Comparison of ENCODE assay signal across 8 cellular contexts in the genomic region with DNA sequence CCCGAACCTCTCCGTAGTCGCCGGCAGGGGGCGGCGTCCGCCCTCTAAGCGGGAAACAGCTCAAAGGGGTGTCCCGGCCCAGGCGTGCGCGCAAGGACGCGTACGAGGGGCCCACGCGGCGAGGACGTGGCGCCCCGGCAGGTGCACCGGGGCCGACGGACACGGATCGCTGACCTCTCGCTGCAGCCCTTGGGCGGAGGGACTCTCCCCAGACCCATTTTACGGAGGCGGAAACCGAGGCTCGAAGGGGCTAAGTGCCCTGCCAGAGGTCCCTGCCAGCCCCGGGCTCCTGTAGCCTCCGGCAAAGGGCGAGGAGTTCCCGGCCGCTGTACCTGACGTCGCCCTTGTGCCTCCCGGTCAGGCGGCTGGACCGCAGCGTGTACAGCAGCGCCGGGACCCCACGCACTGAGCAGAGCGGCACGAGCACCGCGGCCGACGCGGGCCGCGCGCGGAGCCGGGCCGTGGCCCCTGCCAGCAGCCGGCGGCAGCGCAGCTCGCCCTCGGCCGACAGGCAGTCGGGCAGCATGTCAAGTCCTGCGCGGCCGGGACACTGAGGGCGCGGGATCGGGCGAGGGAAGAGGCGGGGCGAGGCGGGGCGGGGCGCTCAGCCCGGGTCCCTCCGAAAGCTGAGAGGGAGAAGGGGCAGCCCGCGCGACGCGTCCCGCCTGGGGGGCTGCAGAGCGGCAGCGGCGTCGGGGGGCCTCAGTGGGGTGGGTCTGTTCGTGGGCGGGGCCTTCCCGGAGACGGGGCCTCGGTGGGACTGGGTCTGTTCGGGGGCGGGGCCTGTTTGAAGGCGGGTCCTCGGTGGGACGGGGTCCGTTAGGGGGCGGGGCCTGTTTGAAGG. TPM values are rescaled to one million over a fixed set of nuclear protein-coding genes. Genes with fewer than 3 reads are reported as not detected.
DNase-seq lines count a peak whose midpoint lies in the region; ATAC-seq and TF ChIP-seq lines count a peak whose summit lies in the region.

A gene with protein sequence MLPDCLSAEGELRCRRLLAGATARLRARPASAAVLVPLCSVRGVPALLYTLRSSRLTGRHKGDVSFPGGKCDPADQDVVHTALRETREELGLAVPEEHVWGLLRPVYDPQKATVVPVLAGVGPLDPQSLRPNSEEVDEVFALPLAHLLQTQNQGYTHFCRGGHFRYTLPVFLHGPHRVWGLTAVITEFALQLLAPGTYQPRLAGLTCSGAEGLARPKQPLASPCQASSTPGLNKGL (minus strand): TSS at position 552 of the 844 bp plus-strand sequence. CDS start 26 bp downstream, at position 526.

- WGBS in neuronal stem cell (ENCODE audit: extremely low coverage in 2 of 2, insufficient read length in 2 of 2, insufficient replicate concordance in 1 of 2), 2 donors: no CpG with 5 or more reads among the region's 102 CpGs

- H3K4me1 ChIP-seq in HUES48 (ENCODE audit: control insufficient read depth, insufficient read depth, low read length) (peaks cover 11% of the 10 kb centered on the region; the same call in 1 of the 2 replicates), foreskin keratinocyte (no peaks in the 10 kb centered on the region), neuronal stem cell (ENCODE audit: control insufficient read depth in 2 of 2, insufficient read depth in 1 of 2, low read depth in 1 of 2, low read length in 2 of 2) (peaks cover 8 to 18% of the 10 kb centered on the region in 2 donors), subcutaneous abdominal adipose tissue (ENCODE audit: control insufficient read depth in 5 of 5, insufficient read depth in 5 of 5, low read length in 5 of 5) (peaks cover 0 to 21% (median 19%) of the 10 kb centered on the region in 5 donors)

- peak; percentile 79 for TF ChIP-seq POLR2A in Raji (IDR thresholded peaks at IDR 0.05; ENCODE audit: insufficient read depth, low read depth, low read length)

- H4K91ac ChIP-seq in neuronal stem cell (ENCODE audit: low read depth, low read length, poor library complexity): peak within 1 kb of the TSS; percentile 76

- peak within 1 kb of the TSS; percentile 24 for H2BK12ac ChIP-seq in neuronal stem cell (ENCODE audit: low read length)

- H3K4me3 ChIP-seq in HUES48 (ENCODE audit: low read depth, low read length) (peak within 1 kb of the TSS; percentile 94), neuronal stem cell (ENCODE audit: low read length in 2 of 2) (peak within 1 kb of the TSS; percentile 65 to 93), subcutaneous abdominal adipose tissue (ENCODE audit: low read depth in 1 of 5, low read length in 5 of 5) (peak within 1 kb of the TSS; percentile 37 to 78 (median 70))

- peak within 1 kb of the TSS; percentile 37 for H3K4ac ChIP-seq in neuronal stem cell (ENCODE audit: low read length)

- peak within 1 kb of the TSS; percentile 89 for H2BK15ac ChIP-seq in neuronal stem cell (ENCODE audit: low read length)

- peak within 1 kb of the TSS; percentile 78 for H3K9ac ChIP-seq in HUES48 (ENCODE audit: low read depth, low read length)
- H3K9ac ChIP-seq in neuronal stem cell (ENCODE audit: low read depth, low read length, poor library complexity): peak within 1 kb of the TSS; percentile 94
- H3K9ac ChIP-seq in subcutaneous abdominal adipose tissue (ENCODE audit: low read length in 5 of 5): peak within 1 kb of the TSS in 4 of 5 donors; percentile 74 to 79 (median 77)

- H3K79me1 ChIP-seq in neuronal stem cell (ENCODE audit: low read depth, low read length): no peaks in the 10 kb centered on the region

- TF ChIP-seq CTCF in foreskin keratinocyte (conservative IDR thresholded peaks at IDR 0.05): peak; percentile 97

- peak within 1 kb of the TSS; percentile 91 for H3K4me2 ChIP-seq in neuronal stem cell (ENCODE audit: insufficient read depth, low read length, poor library complexity, severe bottlenecking)

- H2BK120ac ChIP-seq in neuronal stem cell (ENCODE audit: low read depth, low read length): no peak within 1 kb of the TSS

- peak within 1 kb of the TSS; percentile 99 for H3K18ac ChIP-seq in neuronal stem cell (ENCODE audit: low read length)

- H3K27ac ChIP-seq in HUES48 (ENCODE audit: low read depth, low read length) (peak within 1 kb of the TSS; percentile 93), foreskin keratinocyte (peak within 1 kb of the TSS; percentile 68), neuronal stem cell (replicated peaks; ENCODE audit: low read length) (peak within 1 kb of the TSS; percentile 92), subcutaneous abdominal adipose tissue (ENCODE audit: low read depth, low read length) (peak within 1 kb of the TSS; percentile 57)

- no peaks in the 10 kb centered on the region for H3K27me3 ChIP-seq in HUES48 (ENCODE audit: control insufficient read depth, insufficient read depth, low read length)
- no peaks in the 10 kb centered on the region for H3K27me3 ChIP-seq in foreskin keratinocyte
- no peaks in the 10 kb centered on the region for H3K27me3 ChIP-seq in neuronal stem cell (ENCODE audit: control insufficient read depth in 3 of 3, insufficient read depth in 3 of 3, low read depth in 1 of 3, low read length in 3 of 3)
- peaks cover 0 to 6% (median 0%) of the 10 kb centered on the region in 5 donors for H3K27me3 ChIP-seq in subcutaneous abdominal adipose tissue (ENCODE audit: control insufficient read depth in 5 of 5, insufficient read depth in 4 of 5, low read length in 5 of 5)

- H4K8ac ChIP-seq in neuronal stem cell (ENCODE audit: low read depth, low read length): peak within 1 kb of the TSS; percentile 43

- peak within 1 kb of the TSS; percentile 98 for H3K23ac ChIP-seq in neuronal stem cell (ENCODE audit: low read depth, low read length, poor library complexity)

- H3K9me3 ChIP-seq in HUES48 (ENCODE audit: control insufficient read depth, insufficient read depth, low read length): no peaks in the 10 kb centered on the region
- H3K9me3 ChIP-seq in neuronal stem cell (replicated peaks in 1 of 2; ENCODE audit: control insufficient read depth in 2 of 2, insufficient read depth in 1 of 2, low read depth in 1 of 2, low read length in 2 of 2): no peaks in the 10 kb centered on the region
- H3K9me3 ChIP-seq in subcutaneous abdominal adipose tissue (ENCODE audit: control insufficient read depth in 5 of 5, low read length in 5 of 5): no peaks in the 10 kb centered on the region

- peak within 1 kb of the TSS; percentile 97 for H2AK5ac ChIP-seq in neuronal stem cell (ENCODE audit: low read depth, low read length)

- H3K36me3 ChIP-seq in HUES48 (ENCODE audit: control insufficient read depth, insufficient read depth, low read length) (peaks cover 6% of the 10 kb centered on the region), neuronal stem cell (replicated peaks in 1 of 2; ENCODE audit: control insufficient read depth in 2 of 2, insufficient read depth in 2 of 2, low read length in 2 of 2) (peaks cover 5% of the 10 kb centered on the region in 2 donors), subcutaneous abdominal adipose tissue (ENCODE audit: control insufficient read depth in 5 of 5, insufficient read depth in 5 of 5, low read length in 5 of 5) (peaks cover 0 to 3% (median 0%) of the 10 kb centered on the region in 5 donors)

- ATAC-seq in GM21381 (IDR thresholded peaks at IDR 0.05; ENCODE audit: unreplicated experiment): peak; percentile 42
- peak; percentile 64 for ATAC-seq in foreskin keratinocyte

- H3K14ac ChIP-seq in neuronal stem cell (ENCODE audit: low read length): peak within 1 kb of the TSS; percentile 75

- DNase-seq in DMS153 (lab: John Stamatoyannopoulos, UW): peak; percentile 64
- DNase-seq in activated gamma-delta T cell treated with Interleukin-2 at 50 U/mL for 16 hours: peak; percentile 88
- DNase-seq in foreskin keratinocyte: peak; percentile 56 to 72
- DNase-seq in neuronal stem cell (ENCODE audit: low spot score): peak; percentile 84

- peak within 1 kb of the TSS; percentile 99 for H2AFZ ChIP-seq in neuronal stem cell (ENCODE audit: low read length)

- peak within 1 kb of the TSS; percentile 98 for H2BK5ac ChIP-seq in neuronal stem cell (ENCODE audit: low read length)

RNA-seq across cellular contexts. Expression of the gene that starts here (rescaled TPM):
- total RNA-seq in foreskin keratinocyte: 6.3 and 7.2 TPM in 2 replicates
- polyA plus RNA-seq in foreskin keratinocyte: 11.0 and 11.6 TPM in 2 replicates
- 7.6 TPM for polyA plus RNA-seq in neuronal stem cell (2013, experiment 1 of 2)
- 6.7 TPM for polyA plus RNA-seq in neuronal stem cell (2013, experiment 2 of 2)

Comparison
In these comparisons a context has a peak if more than half of its experiments do, and no peak if none do; other contexts are left out.
1. Peak in every context shown above with its lines: DNase-seq, ATAC-seq, H3K4me3 ChIP-seq and H3K27ac ChIP-seq.